In genomic region chr11:64918056-64918455, GRCh38 we compare ENCODE assay signal across 1 cellular context.
TF ChIP-seq lines count a peak whose summit lies in the region.

No MANE protein-coding gene starts in this region.

TF ChIP-seq in GM23338, 12 proteins besides CTCF, POLR2A, EP300 and RAD21 (continued from another document):
- TF ChIP-seq REST (IDR thresholded peaks at IDR 0.05; ENCODE audit: unreplicated experiment) (no peak), JUNB (IDR thresholded peaks at IDR 0.05; ENCODE audit: unreplicated experiment) (no peak)
